Comparison of ENCODE assay signal across 18 cellular contexts in genomic region chr15:24746094-24746493, GRCh38.
"Had no signal": no experiment of that assay in that cellular context is flagged by ENCODE, and none has a peak within 500 bp of the region (broad histone marks: within the 10 kb centered on the region; RNA-seq: fewer than 3 reads in every experiment).

No MANE protein-coding gene starts in this region.

- DNase-seq: colonic mucosa; cortex of kidney; effector CD8-positive, alpha-beta T cell; effector memory CD8-positive, alpha-beta T cell; endodermal cell; foreskin keratinocyte; heart left ventricle; hypothalamus; left cardiac atrium; left lung; left ventricle myocardium superior; lower lobe of right lung; mesenchymal stem cell; mucosa of descending colon; naive B cell had no signal

- H3K4me1 ChIP-seq: colonic mucosa, esophagus muscularis mucosa, foreskin keratinocyte, gastroesophageal sphincter, heart left ventricle, left lung, lower lobe of right lung had no signal

- H2AFZ ChIP-seq: hepatocyte had no signal

- H3K36me3 ChIP-seq: colonic mucosa, esophagus muscularis mucosa, gastroesophageal sphincter, heart left ventricle, left lung, lower lobe of right lung had no signal

- H3K27ac ChIP-seq: colonic mucosa, esophagus muscularis mucosa, foreskin keratinocyte, gastroesophageal sphincter, heart left ventricle, hepatocyte, left lung, lower lobe of right lung had no signal

- H3K9me3 ChIP-seq: colonic mucosa, lower lobe of right lung had no signal

- H3K79me2 ChIP-seq: hepatocyte had no signal

- H3K27me3 ChIP-seq: colonic mucosa, foreskin keratinocyte, heart left ventricle, hepatocyte, left lung had no signal

- ATAC-seq: effector memory CD8-positive, alpha-beta T cell; foreskin keratinocyte; gastroesophageal sphincter; heart left ventricle; left cardiac atrium; left lung; left ventricle myocardium superior; lower lobe of right lung; mucosa of descending colon had no signal

- H3K4me2 ChIP-seq: hepatocyte had no signal

- H3K4me3 ChIP-seq: colonic mucosa, esophagus muscularis mucosa, gastroesophageal sphincter, heart left ventricle, hepatocyte, left lung, lower lobe of right lung, mucosa of descending colon had no signal
